ENCODE assay signal across 8 cellular contexts in genomic region chr12:81257952-81258551, GRCh38.
DNase-seq lines count a peak whose midpoint lies in the region; ATAC-seq and TF ChIP-seq lines count a peak whose summit lies in the region.

No MANE protein-coding gene starts in this region.

- TF ChIP-seq RAD21 in Ishikawa (IDR thresholded peaks at IDR 0.05; ENCODE audit: low read depth): peak; percentile 80

- no peaks in the 10 kb centered on the region for H3K27me3 Mint-ChIP-seq in endothelial cell (ENCODE audit: unreplicated experiment)
- no peaks in the 10 kb centered on the region for H3K27me3 Mint-ChIP-seq in activated naive CD4-positive, alpha-beta T cell treated with anti-CD3 and anti-CD28 coated beads, Interleukin-2, amount 10 ng/mL, durations not matched to agents 7 days and 5 days

- no peak for ATAC-seq in HG03439 (IDR thresholded peaks at IDR 0.05; ENCODE audit: unreplicated experiment)

- DNase-seq in COLO829 (ENCODE audit: low spot score) (peak; percentile 16), NOMO-1 treated with dmso at 0.1 percent for 144 hours (lab: John Stamatoyannopoulos, UW; ENCODE audit: unreplicated experiment) (peak; percentile 2), endothelial cell (ENCODE audit: low spot score) (peak; percentile 26), retina (peak; percentile 47), posterior vena cava (ENCODE audit: low spot score) (no peak)
- no peak for DNase-seq in activated naive CD4-positive, alpha-beta T cell treated with anti-CD3 and anti-CD28 coated beads, Interleukin-2, amount 10 ng/mL, durations not matched to agents 7 days and 5 days

- H3K27ac Mint-ChIP-seq in endothelial cell (ENCODE audit: unreplicated experiment): peak overlapping the region; percentile 52
- no peak overlapping the region for H3K27ac Mint-ChIP-seq in activated naive CD4-positive, alpha-beta T cell treated with anti-CD3 and anti-CD28 coated beads, Interleukin-2, amount 10 ng/mL, durations not matched to agents 7 days and 5 days

- CTCF ChIA-PET in activated naive CD4-positive, alpha-beta T cell treated with anti-CD3 and anti-CD28 coated beads, Interleukin-2, amount 10 ng/mL, durations not matched to agents 7 days and 5 days (lab: Charles Lee): no interaction called here

- peaks cover 5% of the 10 kb centered on the region for H3K4me1 Mint-ChIP-seq in endothelial cell (ENCODE audit: unreplicated experiment)
- no peaks in the 10 kb centered on the region for H3K4me1 Mint-ChIP-seq in activated naive CD4-positive, alpha-beta T cell treated with anti-CD3 and anti-CD28 coated beads, Interleukin-2, amount 10 ng/mL, durations not matched to agents 7 days and 5 days

- H3K4me3 Mint-ChIP-seq in endothelial cell (ENCODE audit: unreplicated experiment): no peak overlapping the region
- H3K4me3 Mint-ChIP-seq in activated naive CD4-positive, alpha-beta T cell treated with anti-CD3 and anti-CD28 coated beads, Interleukin-2, amount 10 ng/mL, durations not matched to agents 7 days and 5 days: no peak overlapping the region

- no peaks in the 10 kb centered on the region for H3K36me3 Mint-ChIP-seq in endothelial cell (ENCODE audit: low read depth, unreplicated experiment)
- no peaks in the 10 kb centered on the region for H3K36me3 Mint-ChIP-seq in activated naive CD4-positive, alpha-beta T cell treated with anti-CD3 and anti-CD28 coated beads, Interleukin-2, amount 10 ng/mL, durations not matched to agents 7 days and 5 days

- TF ChIP-seq CTCF in endothelial cell (IDR thresholded peaks at IDR 0.05; ENCODE audit: unreplicated experiment): peak; percentile 57

- no peak for TF ChIP-seq EP300 in Ishikawa (IDR thresholded peaks at IDR 0.05; ENCODE audit: borderline replicate concordance)

- no peaks in the 10 kb centered on the region for H3K9me3 Mint-ChIP-seq in endothelial cell (ENCODE audit: unreplicated experiment)
- H3K9me3 Mint-ChIP-seq in activated naive CD4-positive, alpha-beta T cell treated with anti-CD3 and anti-CD28 coated beads, Interleukin-2, amount 10 ng/mL, durations not matched to agents 7 days and 5 days: no peaks in the 10 kb centered on the region

- intact Hi-C loops in posterior vena cava (cut with DNase I): no loop called here

TF ChIP-seq in Ishikawa, 13 proteins besides CTCF, POLR2A, EP300 and RAD21:
- TF ChIP-seq MAX (IDR thresholded peaks at IDR 0.05): no peak
- no peak for TF ChIP-seq YY1 (IDR thresholded peaks at IDR 0.05; ENCODE audit: low read depth)
- no peak for TF ChIP-seq CREB1 (IDR thresholded peaks at IDR 0.05; ENCODE audit: low read depth)
- TF ChIP-seq REST (IDR thresholded peaks at IDR 0.05; ENCODE audit: low read depth): no peak

Comparison
In these comparisons a context has a peak if more than half of its experiments do, and no peak if none do; other contexts are left out.
1. DNase-seq: peak in COLO829 (single experiment), NOMO-1 treated with dmso at 0.1 percent for 144 hours (single experiment), endothelial cell (single experiment) and retina (single experiment); none in activated naive CD4-positive, alpha-beta T cell treated with anti-CD3 and anti-CD28 coated beads, Interleukin-2, amount 10 ng/mL, durations not matched to agents 7 days and 5 days (single experiment) and posterior vena cava (single experiment).